In genomic region chr3:11062704-11063103, GRCh38 we compare ENCODE assay signal across 9 cellular contexts.
"Had no signal": no experiment of that assay in that cellular context is flagged by ENCODE, and none has a peak within 500 bp of the region (broad histone marks: within the 10 kb centered on the region; RNA-seq: fewer than 3 reads in every experiment).

No MANE protein-coding gene starts in this region.

- H3K9ac ChIP-seq: GM23248 had no signal

- FAIRE-seq: H54, HTR-8/SVneo, K562 had no signal

- H2AFZ ChIP-seq: GM23248 had no signal

- DNase-seq: GM23248, GOT3, H9, HCEC 1CT, IMR-90, KG1 had no signal

- H3K27ac ChIP-seq: GM23248 had no signal

- H3K4me3 ChIP-seq: GM23248, K562 had no signal

- ATAC-seq: K562 had no signal
